24 cellular contexts compared by ENCODE assay signal in the genomic region with DNA sequence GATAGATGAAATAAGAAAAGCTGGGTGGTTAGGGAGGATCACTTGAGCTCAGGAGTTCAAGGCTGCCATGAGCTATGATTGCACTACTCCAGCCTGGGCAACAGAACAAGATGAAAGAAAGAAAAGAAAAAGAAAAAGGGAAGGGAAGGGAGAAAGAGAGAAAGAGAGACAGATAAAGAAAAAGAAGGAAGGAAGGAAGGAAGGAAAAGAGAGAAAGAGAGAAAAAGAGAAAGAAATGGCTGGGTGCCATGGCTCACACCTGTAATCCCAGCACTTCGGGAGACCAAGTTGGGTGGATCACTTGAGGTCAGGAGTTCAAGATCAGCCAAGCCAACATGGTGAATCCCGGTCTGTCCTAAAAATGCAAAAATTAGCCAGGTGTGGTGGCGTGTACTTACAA. TPM values are rescaled to one million over a fixed set of nuclear protein-coding genes. Genes with fewer than 3 reads are reported as not detected.
"Had no signal": no experiment of that assay in that cellular context is flagged by ENCODE, and none has a peak within 500 bp of the region (broad histone marks: within the 10 kb centered on the region; RNA-seq: fewer than 3 reads in every experiment).

No MANE protein-coding gene starts in this region.

- H3K27ac ChIP-seq: cardiac muscle cell, left ventricle myocardium inferior, right lobe of liver, skin epidermis, stomach, suprapubic skin, tibial nerve, WERI-Rb-1 had no signal

- H3K4me1 Mint-ChIP-seq: neural crest cell had no signal

- H3K27me3 Mint-ChIP-seq: activated T-helper 17 cell treated with anti-CD3 and anti-CD28 coated beads, Interleukin-2, amount 50 U/mL, for 72 hours had no signal

- H3K9me3 Mint-ChIP-seq: activated T-helper 17 cell treated with anti-CD3 and anti-CD28 coated beads, Interleukin-2, amount 50 U/mL, for 72 hours; neural crest cell; stimulated activated effector memory CD8-positive, alpha-beta T cell treated with anti-CD3 and anti-CD28 coated beads, Interleukin-12 subunit alpha, Interleukin-12 subunit beta, amount 100 ng/mL, for 72 hours had no signal

- H3K36me3 ChIP-seq: cardiac muscle cell, left ventricle myocardium inferior, right lobe of liver, stomach, suprapubic skin, tibial nerve, WERI-Rb-1 had no signal

- H3K4me3 Mint-ChIP-seq: activated CD4-positive, alpha-beta T cell treated with anti-CD3 and anti-CD28 coated beads, Interleukin-2, amount 10 ng/mL, durations not matched to agents 7 days and 5 days; activated T-helper 17 cell treated with anti-CD3 and anti-CD28 coated beads, Interleukin-2, amount 50 U/mL, for 72 hours; neural crest cell; stimulated activated effector memory CD8-positive, alpha-beta T cell treated with anti-CD3 and anti-CD28 coated beads, Interleukin-12 subunit alpha, Interleukin-12 subunit beta, amount 100 ng/mL, for 72 hours had no signal

- H3K4me3 ChIP-seq: cardiac muscle cell, left ventricle myocardium inferior, right lobe of liver, skin epidermis, stomach, suprapubic skin, tibial nerve had no signal

- ATAC-seq: activated T-helper 17 cell treated with anti-CD3 and anti-CD28 coated beads, Interleukin-2, amount 50 U/mL, for 72 hours; esophagus mucosa; right lobe of liver; stimulated activated effector memory CD8-positive, alpha-beta T cell treated with anti-CD3 and anti-CD28 coated beads, Interleukin-12 subunit alpha, Interleukin-12 subunit beta, amount 100 ng/mL, for 72 hours had no signal

- H3K27me3 ChIP-seq: cardiac muscle cell, right lobe of liver, stomach, suprapubic skin, tibial nerve had no signal

- H3K27ac Mint-ChIP-seq: stimulated activated effector memory CD8-positive, alpha-beta T cell treated with anti-CD3 and anti-CD28 coated beads, Interleukin-12 subunit alpha, Interleukin-12 subunit beta, amount 100 ng/mL, for 72 hours had no signal

- DNase-seq: activated CD4-positive, alpha-beta T cell treated with anti-CD3 and anti-CD28 coated beads, Interleukin-2, amount 10 ng/mL, durations not matched to agents 7 days and 5 days; activated CD4-positive, CD25-positive, alpha-beta regulatory T cell treated with anti-CD3 and anti-CD28 coated beads, Interleukin-2, amount 50 U/mL, for 72 hours; activated T-cell treated with anti-CD3 and anti-CD28 coated beads, Interleukin-2, amount 50 U/mL, for 1 hour; amygdala; dermis blood vessel endothelial cell; effector CD8-positive, alpha-beta T cell; hippocampal formation; left ventricle myocardium inferior; midbrain; occipital lobe; right lobe of liver; stimulated activated CD4-positive, alpha-beta T cell treated with anti-CD3 and anti-CD28 coated beads, Interleukin-2, amount 100 ng/mL, for 24 hours; stomach; WERI-Rb-1 had no signal

- H3K9me3 ChIP-seq: left ventricle myocardium inferior, right lobe of liver, stomach, suprapubic skin, tibial nerve had no signal

RNA-seq across cellular contexts. Expression of a gene that starts 21.1 kb away (rescaled TPM):
- total RNA-seq: activated CD4-positive, alpha-beta T cell treated with anti-CD3 and anti-CD28 coated beads, Interleukin-2, amount 10 ng/mL, durations not matched to agents 7 days and 5 days; activated T-helper 17 cell treated with anti-CD3 and anti-CD28 coated beads, Interleukin-2, amount 50 U/mL, for 72 hours; cardiac muscle cell; dermis blood vessel endothelial cell; frontal cortex; left ventricle myocardium inferior; lung microvascular endothelial cell; neural crest cell; occipital lobe; right lobe of liver; stomach; suprapubic skin; tibial nerve had no signal
- polyA plus RNA-seq: cardiac muscle cell had no signal

RNA-seq across cellular contexts. Expression of a gene that starts 29.6 kb away (rescaled TPM):
- total RNA-seq: occipital lobe had no signal
